ENCODE assay signal across 8 cellular contexts in genomic region chr22:35352214-35353111, GRCh38. TPM values are rescaled to one million over a fixed set of nuclear protein-coding genes. Genes with fewer than 3 reads are reported as not detected.
DNase-seq lines count a peak whose midpoint lies in the region; ATAC-seq and TF ChIP-seq lines count a peak whose summit lies in the region.

No MANE protein-coding gene starts in this region.

- H3K9me3 Mint-ChIP-seq in endodermal cell: no peaks in the 10 kb centered on the region
- no peaks in the 10 kb centered on the region for H3K9me3 Mint-ChIP-seq in natural killer cell treated with Interleukin-12 subunit alpha and Interleukin-12 subunit beta and Interleukin-15 and Interleukin-18, amount 100 ng/mL, for 72 hours
- no peaks in the 10 kb centered on the region for H3K9me3 Mint-ChIP-seq in mesothelial cell of epicardium

- TF ChIP-seq POLR2A in tibial nerve (IDR thresholded peaks at IDR 0.05): peak in 1 of 2 donors; percentile 33

- TF ChIP-seq EP300 in tibial nerve (IDR thresholded peaks at IDR 0.05): peak in 1 of 2 donors; percentile 67

- H3K4me3 Mint-ChIP-seq in endodermal cell (peak overlapping the region; percentile 72), mesothelial cell of epicardium (no peak overlapping the region)
- H3K4me3 Mint-ChIP-seq in natural killer cell treated with Interleukin-12 subunit alpha and Interleukin-12 subunit beta and Interleukin-15 and Interleukin-18, amount 100 ng/mL, for 72 hours: peak overlapping the region; percentile 75

- H3K4me3 ChIP-seq in endodermal cell (ENCODE audit: low read length) (no peak overlapping the region), tibial nerve (no peak overlapping the region)

- peaks cover 7% of the 10 kb centered on the region for H3K27me3 Mint-ChIP-seq in endodermal cell (ENCODE audit: insufficient read depth)
- H3K27me3 Mint-ChIP-seq in natural killer cell treated with Interleukin-12 subunit alpha and Interleukin-12 subunit beta and Interleukin-15 and Interleukin-18, amount 100 ng/mL, for 72 hours: peaks cover 13 to 14% of the 10 kb centered on the region in 2 donors
- no peaks in the 10 kb centered on the region for H3K27me3 Mint-ChIP-seq in mesothelial cell of epicardium (ENCODE audit: low read depth)

- H3K36me3 ChIP-seq in endodermal cell (ENCODE audit: control insufficient read depth, insufficient read depth, low read length) (no peaks in the 10 kb centered on the region), tibial nerve (peaks cover 0 to 16% (median 0%) of the 10 kb centered on the region in 3 donors)

- H3K4me1 Mint-ChIP-seq in endodermal cell: peaks cover 11% of the 10 kb centered on the region
- H3K4me1 Mint-ChIP-seq in natural killer cell treated with Interleukin-12 subunit alpha and Interleukin-12 subunit beta and Interleukin-15 and Interleukin-18, amount 100 ng/mL, for 72 hours (ENCODE audit: low read depth in 2 of 2): peaks cover 19 to 22% of the 10 kb centered on the region in 2 donors
- H3K4me1 Mint-ChIP-seq in mesothelial cell of epicardium: peaks cover 23% of the 10 kb centered on the region

- no peaks in the 10 kb centered on the region for H3K9me3 ChIP-seq in endodermal cell (ENCODE audit: control insufficient read depth, low read length)
- H3K9me3 ChIP-seq in tibial nerve: no peaks in the 10 kb centered on the region

- peak; percentile 59 for TF ChIP-seq CTCF in VCaP (conservative IDR thresholded peaks at IDR 0.05)
- TF ChIP-seq CTCF in endodermal cell (conservative IDR thresholded peaks at IDR 0.05): peak; percentile 75
- peak; percentile 5 to 63 (median 11) for TF ChIP-seq CTCF in tibial nerve (IDR thresholded peaks at IDR 0.05)
- TF ChIP-seq CTCF in mesothelial cell of epicardium (IDR thresholded peaks at IDR 0.05; ENCODE audit: unreplicated experiment): no peak

- H3K27me3 ChIP-seq in endodermal cell (ENCODE audit: control insufficient read depth, insufficient read depth, low read length, poor library complexity, severe bottlenecking) (no peaks in the 10 kb centered on the region), tibial nerve (no peaks in the 10 kb centered on the region)

- no peaks in the 10 kb centered on the region for H3K36me3 Mint-ChIP-seq in endodermal cell (ENCODE audit: low read depth)
- H3K36me3 Mint-ChIP-seq in natural killer cell treated with Interleukin-12 subunit alpha and Interleukin-12 subunit beta and Interleukin-15 and Interleukin-18, amount 100 ng/mL, for 72 hours: no peaks in the 10 kb centered on the region
- no peaks in the 10 kb centered on the region for H3K36me3 Mint-ChIP-seq in mesothelial cell of epicardium

- DNase-seq in DMS53 treated with DMSO at 0.1 percent for 48 hours (lab: John Stamatoyannopoulos, UW; ENCODE audit: unreplicated experiment) (peak; percentile 2), endodermal cell (peak; percentile 89), tibial nerve (ENCODE audit: low spot score in 2 of 2) (peak; percentile 35 to 54), mesothelial cell of epicardium (ENCODE audit: low spot score in 2 of 2, unreplicated experiment in 2 of 2) (no peak)
- no peak for DNase-seq in natural killer cell treated with Interleukin-12 subunit alpha and Interleukin-12 subunit beta and Interleukin-15 and Interleukin-18, amount 100 ng/mL, for 72 hours (ENCODE audit: low spot score)

- peak; percentile 49 for ATAC-seq in HG03432 (IDR thresholded peaks at IDR 0.05; ENCODE audit: unreplicated experiment)
- peak; percentile 62 to 66 for ATAC-seq in natural killer cell treated with Interleukin-12 subunit alpha and Interleukin-12 subunit beta and Interleukin-15 and Interleukin-18, amount 100 ng/mL, for 72 hours
- ATAC-seq in HG03135 (IDR thresholded peaks at IDR 0.05; ENCODE audit: unreplicated experiment): no peak

- H3K4me1 ChIP-seq in endodermal cell (ENCODE audit: control insufficient read depth, insufficient read depth, low read length) (no peaks in the 10 kb centered on the region), tibial nerve (peaks cover 0 to 29% (median 7%) of the 10 kb centered on the region in 4 donors)

- no peak overlapping the region for H3K27ac ChIP-seq in VCaP
- H3K27ac ChIP-seq in endodermal cell (ENCODE audit: low read depth, low read length): no peak overlapping the region
- H3K27ac ChIP-seq in tibial nerve: peak overlapping the region in 3 of 4 donors; percentile 78 to 90 (median 79)

- no peak overlapping the region for H3K9ac ChIP-seq in endodermal cell (ENCODE audit: extremely low read depth, low read length, poor library complexity, severe bottlenecking)

- WGBS in endodermal cell (ENCODE audit: insufficient coverage in 1 of 2, insufficient read length in 1 of 2), 2 experiments: 81 to 82% methylated on average over 12 to 19 of the region's 19 CpGs
- 64 to 69% methylated on average over 18 of the region's 19 CpGs for WGBS in tibial nerve, 2 donors

- H3K27ac Mint-ChIP-seq in endodermal cell (no peak overlapping the region), mesothelial cell of epicardium (no peak overlapping the region)
- peak overlapping the region; percentile 13 to 35 for H3K27ac Mint-ChIP-seq in natural killer cell treated with Interleukin-12 subunit alpha and Interleukin-12 subunit beta and Interleukin-15 and Interleukin-18, amount 100 ng/mL, for 72 hours

RNA-seq across cellular contexts. Expression of gene HMOX1, which starts 28.4 kb away (rescaled TPM):
- total RNA-seq in endodermal cell (10 to 100 TPM; 11.4 to 21.6 TPM), tibial nerve (10 to 100 TPM in 3 of 4 donors, 1 to 10 TPM in 1; 7.5 to 53.7 (median 19.0) TPM), mesothelial cell of epicardium (1.6 to 2.8 TPM (median 1.6 TPM) in 3 replicates)
- polyA plus RNA-seq in endodermal cell (2013, experiment 1 of 2): 14.4 TPM
- polyA plus RNA-seq in endodermal cell (2013, experiment 2 of 2): 12.5 TPM
- 1 to 10 TPM; 4.9 to 7.3 TPM for total RNA-seq in natural killer cell treated with Interleukin-12 subunit alpha and Interleukin-12 subunit beta and Interleukin-15 and Interleukin-18, amount 100 ng/mL, for 72 hours

RNA-seq across cellular contexts. Expression of gene MCM5, which starts 47.5 kb away (rescaled TPM):
- total RNA-seq in endodermal cell (100 to 1,000 TPM; 155 to 179 TPM), tibial nerve (10 to 100 TPM; 19.8 to 25.3 (median 22.4) TPM), mesothelial cell of epicardium (50.5 to 59.7 TPM (median 52.1 TPM) in 3 replicates)
- polyA plus RNA-seq in endodermal cell (2013, experiment 1 of 2): 89.4 TPM
- polyA plus RNA-seq in endodermal cell (2013, experiment 2 of 2): 70.5 TPM
- 100 to 1,000 TPM; 169 to 339 TPM for total RNA-seq in natural killer cell treated with Interleukin-12 subunit alpha and Interleukin-12 subunit beta and Interleukin-15 and Interleukin-18, amount 100 ng/mL, for 72 hours

RNA-seq across cellular contexts. Expression of gene TOM1, which starts 52.8 kb away (rescaled TPM):
- total RNA-seq in endodermal cell: 10 to 100 TPM; 31.3 to 33.3 TPM
- polyA plus RNA-seq in endodermal cell (2013, experiment 1 of 2): 21.3 TPM
- 21.2 TPM for polyA plus RNA-seq in endodermal cell (2013, experiment 2 of 2)
- 10 to 100 TPM; 30.4 to 38.9 TPM for total RNA-seq in natural killer cell treated with Interleukin-12 subunit alpha and Interleukin-12 subunit beta and Interleukin-15 and Interleukin-18, amount 100 ng/mL, for 72 hours
- total RNA-seq in tibial nerve: 100 to 1,000 TPM in 1 of 4 donors, 10 to 100 TPM in 3; 64.7 to 114 (median 86.5) TPM
- total RNA-seq in mesothelial cell of epicardium: 41.4 to 46.0 TPM (median 44.2 TPM) in 3 replicates

Comparison
In these comparisons a context has a peak if more than half of its experiments do, and no peak if none do; other contexts are left out.
1. DNase-seq: peak in DMS53 treated with DMSO at 0.1 percent for 48 hours (single experiment), endodermal cell (single experiment) and tibial nerve (2 of 2); none in natural killer cell treated with Interleukin-12 subunit alpha and Interleukin-12 subunit beta and Interleukin-15 and Interleukin-18, amount 100 ng/mL, for 72 hours (single experiment) and mesothelial cell of epicardium (0 of 2).
2. H3K27ac ChIP-seq: peak in tibial nerve (3 of 4); none in VCaP (single experiment) and endodermal cell (single experiment).
3. H3K27ac Mint-ChIP-seq: peak in natural killer cell treated with Interleukin-12 subunit alpha and Interleukin-12 subunit beta and Interleukin-15 and Interleukin-18, amount 100 ng/mL, for 72 hours (2 of 2); none in endodermal cell (single experiment) and mesothelial cell of epicardium (single experiment).